In the genomic region with DNA sequence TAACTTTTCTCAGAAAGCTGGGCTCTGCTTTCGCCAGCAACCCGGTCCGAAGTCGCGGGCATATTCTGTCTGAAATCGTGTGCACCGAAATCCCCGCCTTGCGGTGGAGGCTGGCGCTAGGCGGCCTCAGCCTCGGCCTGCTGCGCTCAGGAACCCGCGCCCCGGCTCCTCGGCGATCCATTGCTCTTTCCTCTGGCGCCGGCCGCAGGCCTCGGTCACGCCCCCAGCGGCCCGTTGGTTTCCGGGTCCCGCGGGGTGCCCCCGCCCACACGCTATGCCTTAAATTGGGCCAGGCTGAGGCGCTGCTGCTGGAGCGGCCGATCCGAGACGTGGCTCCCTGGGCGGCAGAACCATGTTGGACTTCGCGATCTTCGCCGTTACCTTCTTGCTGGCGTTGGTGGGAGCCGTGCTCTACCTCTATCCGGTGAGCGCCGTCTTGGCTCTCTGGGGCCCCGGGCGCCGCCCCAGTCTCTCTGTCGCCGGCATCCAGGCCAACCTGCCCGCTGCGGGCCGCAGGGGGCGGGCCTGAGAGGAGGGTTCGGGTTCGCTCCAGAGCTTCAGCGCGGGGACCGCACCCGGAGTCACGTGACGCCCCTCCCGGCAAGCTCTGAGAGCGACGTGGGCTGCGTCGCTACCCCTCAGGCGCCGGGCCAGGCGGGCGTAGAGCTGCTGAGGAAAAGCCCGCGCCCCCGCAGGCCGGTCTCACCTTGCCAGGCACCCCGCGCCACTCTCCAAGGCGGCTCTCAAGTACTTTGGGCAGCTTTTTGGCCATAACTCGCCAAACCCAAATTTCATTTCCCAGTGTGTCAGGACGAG, we compare ENCODE assay signal across 8 cellular contexts. TPM values are rescaled to one million over a fixed set of nuclear protein-coding genes. Genes with fewer than 3 reads are reported as not detected.
DNase-seq lines count a peak whose midpoint lies in the region; ATAC-seq and TF ChIP-seq lines count a peak whose summit lies in the region.

A gene with protein sequence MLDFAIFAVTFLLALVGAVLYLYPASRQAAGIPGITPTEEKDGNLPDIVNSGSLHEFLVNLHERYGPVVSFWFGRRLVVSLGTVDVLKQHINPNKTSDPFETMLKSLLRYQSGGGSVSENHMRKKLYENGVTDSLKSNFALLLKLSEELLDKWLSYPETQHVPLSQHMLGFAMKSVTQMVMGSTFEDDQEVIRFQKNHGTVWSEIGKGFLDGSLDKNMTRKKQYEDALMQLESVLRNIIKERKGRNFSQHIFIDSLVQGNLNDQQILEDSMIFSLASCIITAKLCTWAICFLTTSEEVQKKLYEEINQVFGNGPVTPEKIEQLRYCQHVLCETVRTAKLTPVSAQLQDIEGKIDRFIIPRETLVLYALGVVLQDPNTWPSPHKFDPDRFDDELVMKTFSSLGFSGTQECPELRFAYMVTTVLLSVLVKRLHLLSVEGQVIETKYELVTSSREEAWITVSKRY (plus strand): TSS at position 308 of the 816 bp plus-strand sequence. CDS start 45 bp downstream, at position 353.

- H3K9me3 ChIP-seq in OCI-LY1 (ENCODE audit: low read length), result no peaks in the 10 kb centered on the region
- no peaks in the 10 kb centered on the region for H3K9me3 ChIP-seq in mononuclear cell (ENCODE audit: low read depth, low read length)

- peak; percentile 98 for DNase-seq in DMS 273 (lab: John Stamatoyannopoulos, UW; ENCODE audit: unreplicated experiment)
- peak; percentile 90 for DNase-seq in HuH-7 (ENCODE audit: low spot score)
- DNase-seq in activated CD8-positive, alpha-beta memory T cell treated with anti-CD3 and anti-CD28 coated beads, Interleukin-2, amount 50 U/mL, for 48 hours, result peak; percentile 98
- peak; percentile 89 for DNase-seq in epidermal melanocyte (ENCODE audit: insufficient read length, low spot score)
- DNase-seq in stimulated activated CD8-positive, alpha-beta memory T cell treated with anti-CD3 and anti-CD28 coated beads, Interleukin-4, amount 100 ng/mL, for 1 hour (ENCODE audit: low read depth in 2 of 2, low spot score in 1 of 2), result peak; percentile 83 to 94

- no peaks in the 10 kb centered on the region for H3K79me2 ChIP-seq in OCI-LY1 (ENCODE audit: insufficient read depth, low read length)

- H3K27me3 ChIP-seq in OCI-LY1 (ENCODE audit: insufficient read depth, low read length) (no peaks in the 10 kb centered on the region), mononuclear cell (ENCODE audit: insufficient read depth, low read length) (no peaks in the 10 kb centered on the region)

- no peaks in the 10 kb centered on the region for H3K36me3 ChIP-seq in OCI-LY1 (ENCODE audit: insufficient read depth, low read length)

- H3K4me2 ChIP-seq in OCI-LY1 (ENCODE audit: low read length), result peak within 1 kb of the TSS; percentile 84

- no peaks in the 10 kb centered on the region for H3F3A ChIP-seq in OCI-LY1 (ENCODE audit: insufficient read depth, low read length)

- H3K9me2 ChIP-seq in OCI-LY1 (ENCODE audit: low read depth, low read length), result no peaks in the 10 kb centered on the region

- H3K27ac ChIP-seq in OCI-LY1 (ENCODE audit: low read depth, low read length, poor library complexity, severe bottlenecking), result peak within 1 kb of the TSS; percentile 78

- H3K4me3 ChIP-seq in OCI-LY1 (ENCODE audit: low read depth, low read length, poor library complexity, severe bottlenecking) (peak within 1 kb of the TSS; percentile 86), mononuclear cell (ENCODE audit: low read length) (peak within 1 kb of the TSS; percentile 95)

- peak; percentile 89 for ATAC-seq in GM21515 (IDR thresholded peaks at IDR 0.05; ENCODE audit: unreplicated experiment)

- peak within 1 kb of the TSS; percentile 98 for H2AFZ ChIP-seq in OCI-LY1 (ENCODE audit: low read length)

- H3K9ac ChIP-seq in OCI-LY1 (ENCODE audit: low read length), result peak within 1 kb of the TSS; percentile 86

- H4K20me1 ChIP-seq in OCI-LY1 (ENCODE audit: insufficient read depth, low read length), result no peaks in the 10 kb centered on the region

- H3K4me1 ChIP-seq in OCI-LY1 (ENCODE audit: insufficient read depth, low read length, severe bottlenecking) (peaks cover 24% of the 10 kb centered on the region), mononuclear cell (ENCODE audit: insufficient read depth, low read length) (peaks cover 29% of the 10 kb centered on the region)

- TF ChIP-seq CTCF in OCI-LY1 (IDR thresholded peaks at IDR 0.05; ENCODE audit: low read length), result peak; percentile 27; the same call in 1 of the 2 replicates

RNA-seq across cellular contexts. Expression of the gene that starts here (rescaled TPM):
- total RNA-seq in mononuclear cell, result 36.8 TPM

Comparison
In these comparisons a context has a peak if more than half of its experiments do, and no peak if none do; other contexts are left out.
1. Peak in every context shown above with its lines: DNase-seq, ATAC-seq, H3K4me3 ChIP-seq and H3K27ac ChIP-seq.